In the genomic region with DNA sequence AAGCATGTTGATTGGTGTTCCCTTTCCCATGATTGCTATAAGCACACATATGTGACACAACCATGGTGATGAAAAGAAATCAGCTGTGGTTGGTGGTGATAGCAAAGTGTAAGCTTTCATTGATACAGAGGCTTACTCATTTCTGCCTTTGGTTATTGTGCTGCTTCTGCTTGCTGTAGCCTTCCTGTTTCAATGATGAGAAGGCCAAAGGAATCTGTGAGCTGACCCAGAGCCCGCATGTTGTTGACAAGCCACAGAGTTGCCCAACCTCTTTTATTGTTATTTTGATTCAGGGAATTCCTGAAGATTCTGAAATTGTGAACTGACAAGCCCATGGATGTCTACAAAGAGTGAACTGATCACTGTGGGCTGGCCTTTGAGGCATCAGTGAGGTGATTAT, we compare ENCODE assay signal across 24 cellular contexts.
A peak's percentile ranks its signal among the peaks of the same experiment; 100 is the strongest.
DNase-seq lines count a peak whose midpoint lies in the region; ATAC-seq and TF ChIP-seq lines count a peak whose summit lies in the region.
"Had no signal": no experiment of that assay in that cellular context is flagged by ENCODE, and none has a peak within 500 bp of the region (broad histone marks: within the 10 kb centered on the region; RNA-seq: fewer than 3 reads in every experiment).

No MANE protein-coding gene starts in this region.

- peaks cover 40% of the 10 kb centered on the region for H3K4me1 Mint-ChIP-seq in WTC11
- H3K4me1 Mint-ChIP-seq: activated CD4-positive, alpha-beta T cell treated with anti-CD3 and anti-CD28 coated beads for 36 hours; activated naive CD4-positive, alpha-beta T cell treated with anti-CD3 and anti-CD28 coated beads, Interleukin-2, amount 50 U/mL, for 24 hours had no signal

- H3K9me3 Mint-ChIP-seq in WTC11, result peaks cover 12% of the 10 kb centered on the region
- H3K9me3 Mint-ChIP-seq: activated naive CD4-positive, alpha-beta T cell treated with anti-CD3 and anti-CD28 coated beads, Interleukin-2, amount 50 U/mL, for 24 hours had no signal

- H3K4me3 Mint-ChIP-seq in WTC11, result no peak overlapping the region
- H3K4me3 Mint-ChIP-seq: activated CD4-positive, alpha-beta T cell treated with anti-CD3 and anti-CD28 coated beads for 36 hours; activated naive CD4-positive, alpha-beta T cell treated with anti-CD3 and anti-CD28 coated beads, Interleukin-2, amount 50 U/mL, for 24 hours had no signal

- no peak overlapping the region for H3K4me3 ChIP-seq in fibroblast of the aortic adventitia (ENCODE audit: low read depth, low read length)
- H3K4me3 ChIP-seq: colonic mucosa, K562, psoas muscle, smooth muscle cell, upper lobe of right lung had no signal

- ATAC-seq in GM18868 (IDR thresholded peaks at IDR 0.05; ENCODE audit: unreplicated experiment), result peak; percentile 56
- ATAC-seq in WTC11, result peak; percentile 28
- no peak for ATAC-seq in stimulated activated naive CD8-positive, alpha-beta T cell treated with anti-CD3 and anti-CD28 coated beads, Interleukin-15, Interleukin-2, amounts not matched to agents 100 U/mL and 50 U/mL, for 24 hours
- ATAC-seq: activated CD4-positive, alpha-beta T cell treated with anti-CD3 and anti-CD28 coated beads for 36 hours; K562; PC-3; psoas muscle; upper lobe of right lung had no signal

- TF ChIP-seq CTCF in WTC11 (IDR thresholded peaks at IDR 0.05) (no peak), fibroblast of the aortic adventitia (IDR thresholded peaks at IDR 0.05; ENCODE audit: insufficient read depth, low read length) (no peak)

- POLR2A ChIA-PET in WTC11 (lab: Charles Lee), result no interaction called here

- H3K27ac Mint-ChIP-seq in WTC11, result 0 out of 2 replicates have a peak overlapping the region, but pooled peaks have one; percentile 8
- H3K27ac Mint-ChIP-seq: activated CD4-positive, alpha-beta T cell treated with anti-CD3 and anti-CD28 coated beads for 36 hours; activated naive CD4-positive, alpha-beta T cell treated with anti-CD3 and anti-CD28 coated beads, Interleukin-2, amount 50 U/mL, for 24 hours had no signal

- DNase-seq in AG08395 (ENCODE audit: low spot score) (peak; percentile 20), WTC11 (ENCODE audit: low spot score) (no peak), fibroblast of the aortic adventitia (ENCODE audit: low read depth) (peak; percentile 21), SW480 (ENCODE audit: low spot score) (no peak), GOT3 (lab: John Stamatoyannopoulos, UW) (no peak), GM03348 (ENCODE audit: low spot score) (no peak)
- DNase-seq in stimulated activated naive CD8-positive, alpha-beta T cell treated with anti-CD3 and anti-CD28 coated beads, Interleukin-15, Interleukin-2, amounts not matched to agents 100 U/mL and 50 U/mL, for 24 hours, result no peak
- DNase-seq: 8988T; activated CD4-positive, alpha-beta T cell treated with anti-CD3 and anti-CD28 coated beads for 36 hours; activated T-cell treated with anti-CD3 and anti-CD28 coated beads, Interleukin-2, amount 50 U/mL, for 48 hours; Calu3; colonic mucosa; islet precursor cell; NCI-H1694; PC-3; psoas muscle; SHP77; stimulated activated CD4-positive, alpha-beta T cell treated with anti-CD3 and anti-CD28 coated beads, Interleukin-4, amount 100 ng/mL, for 1 hour; SW 1271; upper lobe of right lung had no signal

- H3K27me3 Mint-ChIP-seq in WTC11 (ENCODE audit: low read depth), result no peaks in the 10 kb centered on the region

- CTCF ChIA-PET in WTC11 (lab: Charles Lee), result interaction anchor here (1.7 kb wide), 1 partner anchor 164 kb away, joined by 6 read pairs; the partner anchor contains the start of gene TMEFF2

- H3K36me3 Mint-ChIP-seq in WTC11, result no peaks in the 10 kb centered on the region
- H3K36me3 Mint-ChIP-seq: activated naive CD4-positive, alpha-beta T cell treated with anti-CD3 and anti-CD28 coated beads, Interleukin-2, amount 50 U/mL, for 24 hours had no signal

TF ChIP-seq in WTC11, 78 proteins besides CTCF, POLR2A, EP300 and RAD21:
- TF ChIP-seq E2F5 (CRISPR knock-in tag; IDR thresholded peaks at IDR 0.05) (no peak), TP53 (CRISPR knock-in tag; IDR thresholded peaks at IDR 0.05) (no peak)

Comparison
In these comparisons a context has a peak if more than half of its experiments do, and no peak if none do; other contexts are left out.
1. DNase-seq: peak in AG08395 (single experiment) and fibroblast of the aortic adventitia (single experiment); none in WTC11 (single experiment), SW480 (single experiment), stimulated activated naive CD8-positive, alpha-beta T cell treated with anti-CD3 and anti-CD28 coated beads, Interleukin-15, Interleukin-2, amounts not matched to agents 100 U/mL and 50 U/mL, for 24 hours (single experiment), GOT3 (single experiment) and GM03348 (single experiment).